In the genomic region with DNA sequence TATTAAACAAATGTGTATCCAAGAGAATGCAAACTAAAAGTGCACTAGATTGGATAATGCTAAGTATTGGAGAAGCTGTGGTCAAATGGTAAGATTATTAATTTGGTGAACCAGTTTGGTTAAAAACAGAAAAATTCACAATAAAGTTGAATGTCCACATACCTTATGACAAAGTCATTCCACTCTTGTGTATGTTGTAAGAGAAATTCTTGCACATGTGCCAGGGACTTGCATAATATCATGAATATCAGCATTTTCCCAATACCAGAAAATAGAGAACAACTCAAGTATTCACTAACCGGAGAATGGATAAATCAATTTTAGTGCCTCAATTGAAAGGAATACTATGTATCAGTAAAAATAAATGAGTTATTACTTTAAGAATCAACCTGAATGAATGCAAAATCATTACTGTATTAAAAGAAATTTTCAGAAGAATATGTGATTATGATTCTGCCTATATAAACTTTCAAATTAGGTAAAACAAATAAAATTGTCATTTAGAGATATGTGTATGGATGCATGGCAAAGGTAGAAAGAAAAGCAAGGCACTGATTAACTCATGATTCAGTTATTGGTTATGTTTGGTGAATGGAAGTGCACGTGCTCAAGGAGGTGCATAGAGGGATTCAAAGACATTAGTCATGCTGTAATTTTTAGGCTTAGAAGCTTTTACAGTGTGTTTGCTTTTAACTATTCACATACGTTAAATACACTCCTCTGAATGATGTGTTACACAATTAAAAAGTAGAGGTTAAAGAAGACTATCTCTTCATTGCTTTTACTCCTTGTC, we compare ENCODE assay signal across 1 cellular context.
TF ChIP-seq lines count a peak whose summit lies in the region.

No MANE protein-coding gene starts in this region.

TF ChIP-seq in SK-N-SH, 30 proteins besides CTCF, POLR2A, EP300 and RAD21 (continued from another document):
- TF ChIP-seq NFIC (IDR thresholded peaks at IDR 0.05; ENCODE audit: borderline replicate concordance) (peak; percentile 56), MAX (IDR thresholded peaks at IDR 0.05; ENCODE audit: low read depth) (no peak), USF1 (IDR thresholded peaks at IDR 0.05; ENCODE audit: borderline replicate concordance, low read depth) (no peak), RFX5 (IDR thresholded peaks at IDR 0.05; ENCODE audit: low read length) (no peak), SMC3 (IDR thresholded peaks at IDR 0.05; ENCODE audit: low read depth, low read length) (no peak), REST (IDR thresholded peaks at IDR 0.05; ENCODE audit: low read depth, low read length) (no peak), GABPA (IDR thresholded peaks at IDR 0.05; ENCODE audit: low read depth) (no peak), MXI1 (IDR thresholded peaks at IDR 0.05; ENCODE audit: low read depth, low read length) (no peak), JUND (IDR thresholded peaks at IDR 0.05) (no peak; the same call in 1 of the 2 replicates), EZH2phosphoT487 (IDR thresholded peaks at IDR 0.05; ENCODE audit: borderline replicate concordance, low read depth) (no peak), PBX3 (IDR thresholded peaks at IDR 0.05) (no peak), GATA2 (CRISPR knock-in tag; IDR thresholded peaks at IDR 0.05) (no peak), RCOR1 (IDR thresholded peaks at IDR 0.05; ENCODE audit: low read length) (no peak), USF2 (IDR thresholded peaks at IDR 0.05; ENCODE audit: borderline replicate concordance, low read depth, low read length) (no peak), RXRA (IDR thresholded peaks at IDR 0.05; ENCODE audit: borderline replicate concordance, low read depth) (no peak)
